ENCODE assay signal across 1 cellular context in genomic region chr7:130189281-130189782, GRCh38.
TF ChIP-seq lines count a peak whose summit lies in the region.

No MANE protein-coding gene starts in this region.

TF ChIP-seq in SK-N-SH, 30 proteins besides CTCF, POLR2A, EP300 and RAD21 (continued from another document):
- TF ChIP-seq REST (IDR thresholded peaks at IDR 0.05; ENCODE audit: low read depth, low read length), result no peak
- no peak for TF ChIP-seq POLR2AphosphoS5 (IDR thresholded peaks at IDR 0.05; ENCODE audit: low read depth, low read length)
- TF ChIP-seq NFIC (IDR thresholded peaks at IDR 0.05; ENCODE audit: borderline replicate concordance), result no peak
- no peak for TF ChIP-seq MXI1 (IDR thresholded peaks at IDR 0.05; ENCODE audit: low read depth, low read length)
- no peak for TF ChIP-seq FOXJ3 (CRISPR knock-in tag; IDR thresholded peaks at IDR 0.05)
- TF ChIP-seq ELF1 (IDR thresholded peaks at IDR 0.05), result no peak
- no peak for TF ChIP-seq SMC3 (IDR thresholded peaks at IDR 0.05; ENCODE audit: low read depth, low read length)
- no peak for TF ChIP-seq FOSL2 (IDR thresholded peaks at IDR 0.05; ENCODE audit: borderline replicate concordance, low read depth)
- TF ChIP-seq RCOR1 (IDR thresholded peaks at IDR 0.05; ENCODE audit: low read length), result no peak
- no peak for TF ChIP-seq GATA2 (CRISPR knock-in tag; IDR thresholded peaks at IDR 0.05)
TF ChIP-seq in SK-N-SH: peak in this region for 0.
